ENCODE assay signal across 18 cellular contexts in the genomic region with DNA sequence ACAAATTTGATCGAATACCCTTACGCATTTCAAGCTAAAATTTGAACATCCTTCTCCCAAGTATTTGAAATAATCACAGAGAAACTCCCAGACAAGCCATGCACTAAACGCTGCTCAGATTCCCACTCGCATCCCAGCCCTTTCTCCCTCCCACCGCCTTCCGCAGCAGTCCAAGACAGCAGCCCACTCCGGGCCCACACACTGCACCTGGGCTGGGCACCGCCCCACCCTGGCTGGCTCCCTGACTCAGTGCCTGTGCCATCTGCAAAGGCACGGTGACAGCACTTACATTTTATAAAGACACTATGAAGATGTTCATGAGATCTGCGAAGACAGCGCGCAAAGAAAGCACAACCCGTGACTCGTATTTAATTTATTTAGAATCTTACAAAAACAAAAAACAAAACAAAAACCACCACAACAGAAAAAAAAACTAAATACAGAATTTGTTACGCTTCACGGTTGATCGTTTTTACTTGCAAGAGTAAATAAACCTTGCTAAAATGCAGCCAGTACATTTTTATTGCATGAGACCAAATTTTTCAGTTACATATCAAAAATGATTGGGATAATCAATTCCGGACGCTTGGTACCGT. TPM values are rescaled to one million over a fixed set of nuclear protein-coding genes. Genes with fewer than 3 reads are reported as not detected.
DNase-seq lines count a peak whose midpoint lies in the region; ATAC-seq, FAIRE-seq and TF ChIP-seq lines count a peak whose summit lies in the region.
"Had no signal": no experiment of that assay in that cellular context is flagged by ENCODE, and none has a peak within 500 bp of the region (broad histone marks: within the 10 kb centered on the region; RNA-seq: fewer than 3 reads in every experiment).

No MANE protein-coding gene starts in this region.

- BruUV-seq in HepG2 (replicated peaks; lab: Mats Ljungman, UMichigan), result no TSS peak

- no peak for ATAC-seq in HepG2
- ATAC-seq in right lobe of liver, result no peak
- no peak for ATAC-seq in upper lobe of right lung
- ATAC-seq: A549 had no signal

- H3K4me3 Mint-ChIP-seq in neural progenitor cell, result no peak overlapping the region

- intact Hi-C loops in HepG2 (cut with micrococcal nuclease; ENCODE audit: unreplicated experiment) (no loop called here), right lobe of liver (cut with DNase I) (no loop called here), upper lobe of right lung (cut with DNase I) (no loop called here)

- CTCF ChIA-PET in HepG2 (lab: Yijun Ruan, JAX; ENCODE audit: low intra/inter-chr PET ratio, low total read pairs), result no interaction called here

- no peak for TF ChIP-seq POLR2A in HepG2 (IDR thresholded peaks at IDR 0.05; ENCODE audit: insufficient read depth in 1 of 2, low read depth in 2 of 2, low read length in 2 of 2)
- TF ChIP-seq POLR2A in right lobe of liver (IDR thresholded peaks at IDR 0.05), result no peak

- no peak for FAIRE-seq in HepG2 (lab: Jason Lieb, UNC)
- FAIRE-seq: A549, GM12891 had no signal

- no peak for TF ChIP-seq RAD21 in HepG2 (CRISPR knock-in tag; IDR thresholded peaks at IDR 0.05)

- H3K9me3 ChIP-seq in HepG2 (ENCODE audit: low read length) (no peaks in the 10 kb centered on the region), right lobe of liver (no peaks in the 10 kb centered on the region), neural progenitor cell (ENCODE audit: low read depth) (no peaks in the 10 kb centered on the region), upper lobe of right lung (no peaks in the 10 kb centered on the region)
- H3K9me3 ChIP-seq: A549; BLaER1 treated with 17β-estradiol and CSF1 and Interleukin-3, amounts not matched to agents 10 nM and 100 nM had no signal

- H3K9ac ChIP-seq in HepG2 (ENCODE audit: insufficient read depth, low read depth, low read length) (no peak overlapping the region), neural progenitor cell (no peak overlapping the region)
- H3K9ac ChIP-seq: BLaER1 treated with 17β-estradiol and CSF1 and Interleukin-3, amounts not matched to agents 10 nM and 100 nM had no signal

- H3K27ac Mint-ChIP-seq in neural progenitor cell, result peak overlapping the region; percentile 86

- WGBS in HepG2 (ENCODE audit: low lambda C conversion rate), result 97% methylated on average over 20 of the region's 20 CpGs
- WGBS in right lobe of liver (ENCODE audit: insufficient coverage, low coverage, low lambda C conversion rate, missing lambda C conversion rate), result 94% methylated on average over 20 of the region's 20 CpGs

- H3K27ac ChIP-seq in HepG2 (ENCODE audit: extremely low read length, insufficient read depth, low read length) (no peak overlapping the region), right lobe of liver (no peak overlapping the region), caudate nucleus (ENCODE audit: low read depth, low read length) (no peak overlapping the region), neural progenitor cell (no peak overlapping the region), upper lobe of right lung (no peak overlapping the region)
- H3K27ac ChIP-seq: A549; BLaER1 treated with 17β-estradiol and CSF1 and Interleukin-3, amounts not matched to agents 10 nM and 100 nM; PC-9 had no signal

- H3K79me2 ChIP-seq in HepG2 (ENCODE audit: insufficient read depth, low read length) (no peaks in the 10 kb centered on the region), neural progenitor cell (ENCODE audit: low read depth) (no peaks in the 10 kb centered on the region)

- H3K4me3 ChIP-seq in HepG2 (replicated peaks in 1 of 3; ENCODE audit: insufficient read depth in 1 of 3, low read depth in 2 of 3, low read length in 3 of 3), result no peak overlapping the region
- no peak overlapping the region for H3K4me3 ChIP-seq in right lobe of liver
- no peak overlapping the region for H3K4me3 ChIP-seq in neural progenitor cell
- H3K4me3 ChIP-seq in upper lobe of right lung, result no peak overlapping the region
- H3K4me3 ChIP-seq: A549; BLaER1 treated with 17β-estradiol and CSF1 and Interleukin-3, amounts not matched to agents 10 nM and 100 nM; PC-9 had no signal

- in situ Hi-C loops in HepG2 (cut with HindIII; ENCODE audit: extremely low pct_ligation_motif_present, low pct_unique_long_range_greater_than_20kb), result no loop called here

- H3K36me3 ChIP-seq in HepG2 (replicated peaks in 1 of 2; ENCODE audit: control insufficient read depth in 1 of 2, insufficient read depth in 2 of 2, low read length in 2 of 2), result peaks cover 5 to 26% of the 10 kb centered on the region in 2 experiments; a peak in 4 of 5 replicates
- peaks cover 0 to 16% (median 7%) of the 10 kb centered on the region in 4 donors for H3K36me3 ChIP-seq in right lobe of liver
- peaks cover 4% of the 10 kb centered on the region for H3K36me3 ChIP-seq in neural progenitor cell
- peaks cover 50% of the 10 kb centered on the region for H3K36me3 ChIP-seq in upper lobe of right lung

- no peaks in the 10 kb centered on the region for H3K4me1 Mint-ChIP-seq in neural progenitor cell

- TF ChIP-seq EP300 in HepG2 (IDR thresholded peaks at IDR 0.05; ENCODE audit: low read depth in 2 of 2, low read length in 2 of 2), result no peak
- no peak for TF ChIP-seq EP300 in HepG2 (CRISPR knock-in tag; IDR thresholded peaks at IDR 0.05; ENCODE audit: borderline replicate concordance)

- POLR2A ChIA-PET in HepG2 (lab: Yijun Ruan, JAX), result interaction anchor here (1.5 kb wide), 1 partner anchor 56 kb away, joined by 3 read pairs; a partner anchor contains a TSS

- H4K20me1 ChIP-seq in HepG2 (ENCODE audit: insufficient read depth, low read length), result no peaks in the 10 kb centered on the region
- H4K20me1 ChIP-seq in neural progenitor cell (ENCODE audit: low read depth), result no peaks in the 10 kb centered on the region

- peaks cover 12% of the 10 kb centered on the region for H3F3A ChIP-seq in neural progenitor cell (ENCODE audit: low read depth)

- DNase-seq in HepG2 (ENCODE audit: low spot score) (no peak), right lobe of liver (no peak), caudate nucleus (lab: John Stamatoyannopoulos, UW) (peak in 41 of 61 donors; percentile 9 to 82 (median 45)), neural progenitor cell (ENCODE audit: low spot score) (no peak), upper lobe of right lung (peak; percentile 40), SK-N-DZ (ENCODE audit: low spot score) (no peak), cortex of kidney (lab: John Stamatoyannopoulos, UW) (no peak), NCI-H1092 treated with DMSO at 0.1 percent for 48 hours (lab: John Stamatoyannopoulos, UW) (no peak)
- DNase-seq: GDM1, GOT3, KBM-7, NCI-H1436 treated with DMSO at 0.1 percent for 48 hours, NCI-H2081, NCI-H524, PC-9 had no signal

- H3K27me3 ChIP-seq in HepG2 (ENCODE audit: control insufficient read depth in 1 of 2, insufficient read depth in 2 of 2, low read length in 2 of 2), result no peaks in the 10 kb centered on the region
- H3K27me3 ChIP-seq in right lobe of liver, result no peaks in the 10 kb centered on the region
- H3K27me3 ChIP-seq in neural progenitor cell, result no peaks in the 10 kb centered on the region
- no peaks in the 10 kb centered on the region for H3K27me3 ChIP-seq in upper lobe of right lung
- H3K27me3 ChIP-seq: BLaER1 treated with 17β-estradiol and CSF1 and Interleukin-3, amounts not matched to agents 10 nM and 100 nM had no signal

- H3K4me1 ChIP-seq in HepG2 (ENCODE audit: insufficient read depth, low read length) (peaks cover 32% of the 10 kb centered on the region), right lobe of liver (peaks cover 0 to 15% (median 6%) of the 10 kb centered on the region in 4 donors), neural progenitor cell (no peaks in the 10 kb centered on the region), upper lobe of right lung (no peaks in the 10 kb centered on the region)
- H3K4me1 ChIP-seq: A549; BLaER1 treated with 17β-estradiol and CSF1 and Interleukin-3, amounts not matched to agents 10 nM and 100 nM had no signal

- no peaks in the 10 kb centered on the region for H3K9me3 Mint-ChIP-seq in neural progenitor cell

- no peak for TF ChIP-seq CTCF in HepG2 (CRISPR knock-in tag; IDR thresholded peaks at IDR 0.05)
- TF ChIP-seq CTCF in right lobe of liver (IDR thresholded peaks at IDR 0.05), result no peak
- no peak for TF ChIP-seq CTCF in neural progenitor cell (IDR thresholded peaks at IDR 0.05)
- no peak for TF ChIP-seq CTCF in upper lobe of right lung (IDR thresholded peaks at IDR 0.05)

- peaks cover 2% of the 10 kb centered on the region for H3K36me3 Mint-ChIP-seq in neural progenitor cell

- H3K4me2 ChIP-seq in HepG2 (ENCODE audit: low read depth, low read length) (no peak overlapping the region), neural progenitor cell (no peak overlapping the region)
- H3K4me2 ChIP-seq: A549; BLaER1 treated with 17β-estradiol and CSF1 and Interleukin-3, amounts not matched to agents 10 nM and 100 nM; PC-9 had no signal

- no peaks in the 10 kb centered on the region for H3K27me3 Mint-ChIP-seq in neural progenitor cell (ENCODE audit: insufficient read depth, low read depth)

- H2AFZ ChIP-seq in HepG2 (ENCODE audit: low read length), result no peak overlapping the region
- no peak overlapping the region for H2AFZ ChIP-seq in neural progenitor cell (replicated peaks)
- H2AFZ ChIP-seq: PC-9 had no signal

RNA-seq across cellular contexts. Expression of a gene that starts 17.2 kb away (rescaled TPM):
- total RNA-seq in HepG2 (2016; rRNA removed; fragmentation: Illumina TruSeq; extraction: Trizol), result 124 and 127 TPM in 2 replicates
- total RNA-seq in HepG2 (2016; cell fraction: cytosol; rRNA removed; fragmentation: Illumina TruSeq; extraction: Trizol; ENCODE audit: low read depth), result 231 and 242 TPM in 2 replicates
- total RNA-seq in HepG2 (2016; cell fraction: insoluble cytoplasmic fraction; rRNA removed; fragmentation: Illumina TruSeq; extraction: Trizol), result 113 and 125 TPM in 2 replicates
- total RNA-seq in HepG2 (2016; cell fraction: membrane; rRNA removed; fragmentation: Illumina TruSeq; extraction: Trizol), result 398 and 408 TPM in 2 replicates
- 62.2 and 68.8 TPM in 2 replicates for total RNA-seq in HepG2 (2016; cell fraction: nucleus; rRNA removed; fragmentation: Illumina TruSeq; extraction: Trizol)
- 86.4 and 134 TPM in 2 replicates for polyA plus RNA-seq in HepG2 (2011; rRNA removed)
- 58.8 and 85.6 TPM in 2 replicates for polyA plus RNA-seq in HepG2 (2011; cell fraction: cytosol; rRNA removed)
- 20.9 and 25.6 TPM in 2 replicates for polyA plus RNA-seq in HepG2 (2011; cell fraction: nucleus; rRNA removed)
- 65.6 and 68.7 TPM in 2 replicates for polyA plus RNA-seq in HepG2 (2012)
- 579 and 634 TPM in 2 replicates for polyA plus RNA-seq in HepG2 (2016; cell fraction: cytosol; fragmentation: Illumina TruSeq; extraction: Trizol; ENCODE audit: low read depth)
- polyA plus RNA-seq in HepG2 (2016; cell fraction: insoluble cytoplasmic fraction; fragmentation: Illumina TruSeq; extraction: Trizol; ENCODE audit: low read depth), result 215 and 249 TPM in 2 replicates
- polyA plus RNA-seq in HepG2 (2016; cell fraction: membrane; fragmentation: Illumina TruSeq; extraction: Trizol; ENCODE audit: low read depth), result 709 and 711 TPM in 2 replicates
- 153 and 155 TPM in 2 replicates for polyA plus RNA-seq in HepG2 (2016; cell fraction: nucleus; fragmentation: Illumina TruSeq; extraction: Trizol; ENCODE audit: insufficient read depth, low read depth)
- 55.7 and 80.7 TPM in 2 replicates for polyA minus RNA-seq in HepG2 (2011; rRNA and poly(A)+ RNA removed; ENCODE audit: low replicate concordance)
- 29.3 and 31.7 TPM in 2 replicates for polyA minus RNA-seq in HepG2 (2011; cell fraction: cytosol; rRNA and poly(A)+ RNA removed)
- polyA minus RNA-seq in HepG2 (2011; cell fraction: nucleus; rRNA and poly(A)+ RNA removed), result 17.1 and 23.9 TPM in 2 replicates
- total RNA-seq in right lobe of liver, result 10 to 100 TPM; 24.9 to 44.0 (median 33.0) TPM
- total RNA-seq in neural progenitor cell (ENCODE audit: low replicate concordance), result 177 and 282 TPM in 2 replicates
- 89.9 TPM for total RNA-seq in upper lobe of right lung
- polyA plus RNA-seq in SK-N-DZ (2014; cell fraction: cytosol; rRNA removed), result 187 and 188 TPM in 2 replicates
- polyA plus RNA-seq in SK-N-DZ (2014; cell fraction: nucleus; rRNA removed), result 95.8 and 96.0 TPM in 2 replicates

RNA-seq across cellular contexts. Expression of a gene that starts 55.6 kb away (rescaled TPM):
- 9.9 and 10.0 TPM in 2 replicates for total RNA-seq in HepG2 (2016; rRNA removed; fragmentation: Illumina TruSeq; extraction: Trizol)
- total RNA-seq in HepG2 (2016; cell fraction: cytosol; rRNA removed; fragmentation: Illumina TruSeq; extraction: Trizol; ENCODE audit: low read depth), result 4.3 and 4.7 TPM in 2 replicates
- 10.1 and 11.8 TPM in 2 replicates for total RNA-seq in HepG2 (2016; cell fraction: insoluble cytoplasmic fraction; rRNA removed; fragmentation: Illumina TruSeq; extraction: Trizol)
- 7.4 and 8.2 TPM in 2 replicates for total RNA-seq in HepG2 (2016; cell fraction: membrane; rRNA removed; fragmentation: Illumina TruSeq; extraction: Trizol)
- total RNA-seq in HepG2 (2016; cell fraction: nucleus; rRNA removed; fragmentation: Illumina TruSeq; extraction: Trizol), result 5.5 and 10.3 TPM in 2 replicates
- polyA plus RNA-seq in HepG2 (2011; rRNA removed), result 6.6 and 7.1 TPM in 2 replicates
- polyA plus RNA-seq in HepG2 (2011; cell fraction: cytosol; rRNA removed), result 8.7 and 9.8 TPM in 2 replicates
- polyA plus RNA-seq in HepG2 (2011; cell fraction: nucleus; rRNA removed), result 5.2 and 6.4 TPM in 2 replicates
- 10.0 and 10.2 TPM in 2 replicates for polyA plus RNA-seq in HepG2 (2012)
- 3.1 and 3.9 TPM in 2 replicates for polyA plus RNA-seq in HepG2 (2016; cell fraction: cytosol; fragmentation: Illumina TruSeq; extraction: Trizol; ENCODE audit: low read depth)
- polyA plus RNA-seq in HepG2 (2016; cell fraction: insoluble cytoplasmic fraction; fragmentation: Illumina TruSeq; extraction: Trizol; ENCODE audit: low read depth), result 13.9 and 14.4 TPM in 2 replicates
- polyA plus RNA-seq in HepG2 (2016; cell fraction: membrane; fragmentation: Illumina TruSeq; extraction: Trizol; ENCODE audit: low read depth), result 4.7 and 4.9 TPM in 2 replicates
- 10.7 and 11.4 TPM in 2 replicates for polyA plus RNA-seq in HepG2 (2016; cell fraction: nucleus; fragmentation: Illumina TruSeq; extraction: Trizol; ENCODE audit: insufficient read depth, low read depth)
- 16.6 and 38.7 TPM in 2 replicates for polyA minus RNA-seq in HepG2 (2011; rRNA and poly(A)+ RNA removed; ENCODE audit: low replicate concordance)
- 3.7 and 7.1 TPM in 2 replicates for polyA minus RNA-seq in HepG2 (2011; cell fraction: cytosol; rRNA and poly(A)+ RNA removed)
- polyA minus RNA-seq in HepG2 (2011; cell fraction: nucleus; rRNA and poly(A)+ RNA removed), result 17.9 and 18.5 TPM in 2 replicates
- total RNA-seq in right lobe of liver, result 1 to 10 TPM; 6.5 to 8.6 (median 7.4) TPM
- 12.7 and 17.3 TPM in 2 replicates for total RNA-seq in neural progenitor cell (ENCODE audit: low replicate concordance)
- 13.3 TPM for total RNA-seq in upper lobe of right lung
- 29.8 and 30.7 TPM in 2 replicates for polyA plus RNA-seq in SK-N-DZ (2014; cell fraction: cytosol; rRNA removed)
- 7.1 and 7.4 TPM in 2 replicates for polyA plus RNA-seq in SK-N-DZ (2014; cell fraction: nucleus; rRNA removed)

RNA-seq across cellular contexts. Expression of a gene that starts 55.9 kb away (rescaled TPM):
- total RNA-seq in HepG2 (2016; rRNA removed; fragmentation: Illumina TruSeq; extraction: Trizol), result 63.4 and 105 TPM in 2 replicates
- 22.5 and 26.3 TPM in 2 replicates for total RNA-seq in HepG2 (2016; cell fraction: cytosol; rRNA removed; fragmentation: Illumina TruSeq; extraction: Trizol; ENCODE audit: low read depth)
- total RNA-seq in HepG2 (2016; cell fraction: insoluble cytoplasmic fraction; rRNA removed; fragmentation: Illumina TruSeq; extraction: Trizol), result 66.9 and 102 TPM in 2 replicates
- total RNA-seq in HepG2 (2016; cell fraction: membrane; rRNA removed; fragmentation: Illumina TruSeq; extraction: Trizol), result 48.3 and 55.1 TPM in 2 replicates
- 87.6 and 95.5 TPM in 2 replicates for total RNA-seq in HepG2 (2016; cell fraction: nucleus; rRNA removed; fragmentation: Illumina TruSeq; extraction: Trizol)
- 12.8 and 20.3 TPM in 2 replicates for polyA plus RNA-seq in HepG2 (2011; rRNA removed)
- 4.1 and 6.0 TPM in 2 replicates for polyA plus RNA-seq in HepG2 (2011; cell fraction: cytosol; rRNA removed)
- polyA plus RNA-seq in HepG2 (2011; cell fraction: nucleus; rRNA removed), result 15.1 and 19.3 TPM in 2 replicates
- polyA plus RNA-seq in HepG2 (2012), result 10.8 and 17.4 TPM in 2 replicates
- polyA plus RNA-seq in HepG2 (2016; cell fraction: cytosol; fragmentation: Illumina TruSeq; extraction: Trizol; ENCODE audit: low read depth), result 3.7 and 5.2 TPM in 2 replicates
- polyA plus RNA-seq in HepG2 (2016; cell fraction: insoluble cytoplasmic fraction; fragmentation: Illumina TruSeq; extraction: Trizol; ENCODE audit: low read depth), result 42.2 and 54.4 TPM in 2 replicates
- polyA plus RNA-seq in HepG2 (2016; cell fraction: membrane; fragmentation: Illumina TruSeq; extraction: Trizol; ENCODE audit: low read depth), result 9.7 and 16.5 TPM in 2 replicates
- polyA plus RNA-seq in HepG2 (2016; cell fraction: nucleus; fragmentation: Illumina TruSeq; extraction: Trizol; ENCODE audit: insufficient read depth, low read depth), result 50.0 and 51.4 TPM in 2 replicates
- 9.0 and 29.0 TPM in 2 replicates for polyA minus RNA-seq in HepG2 (2011; rRNA and poly(A)+ RNA removed; ENCODE audit: low replicate concordance)
- polyA minus RNA-seq in HepG2 (2011; cell fraction: cytosol; rRNA and poly(A)+ RNA removed), result 28.6 and 33.4 TPM in 2 replicates
- polyA minus RNA-seq in HepG2 (2011; cell fraction: nucleus; rRNA and poly(A)+ RNA removed), result 80.9 and 119 TPM in 2 replicates
- total RNA-seq in right lobe of liver, result 10 to 100 TPM; 14.5 to 25.7 (median 19.1) TPM
- 177 and 302 TPM in 2 replicates for total RNA-seq in neural progenitor cell (ENCODE audit: low replicate concordance)
- total RNA-seq in upper lobe of right lung, result 20.3 TPM
- 80.2 and 101 TPM in 2 replicates for polyA plus RNA-seq in SK-N-DZ (2014; cell fraction: cytosol; rRNA removed)
- polyA plus RNA-seq in SK-N-DZ (2014; cell fraction: nucleus; rRNA removed), result 126 and 134 TPM in 2 replicates

Comparison
In these comparisons a context has a peak if more than half of its experiments do, and no peak if none do; other contexts are left out.
1. DNase-seq: peak in caudate nucleus (41 of 61) and upper lobe of right lung (single experiment); none in HepG2 (single experiment), right lobe of liver (0 of 3), neural progenitor cell (single experiment), SK-N-DZ (single experiment), cortex of kidney (single experiment) and NCI-H1092 treated with DMSO at 0.1 percent for 48 hours (single experiment).